Comparison of ENCODE assay signal across 1 cellular context in the genomic region with DNA sequence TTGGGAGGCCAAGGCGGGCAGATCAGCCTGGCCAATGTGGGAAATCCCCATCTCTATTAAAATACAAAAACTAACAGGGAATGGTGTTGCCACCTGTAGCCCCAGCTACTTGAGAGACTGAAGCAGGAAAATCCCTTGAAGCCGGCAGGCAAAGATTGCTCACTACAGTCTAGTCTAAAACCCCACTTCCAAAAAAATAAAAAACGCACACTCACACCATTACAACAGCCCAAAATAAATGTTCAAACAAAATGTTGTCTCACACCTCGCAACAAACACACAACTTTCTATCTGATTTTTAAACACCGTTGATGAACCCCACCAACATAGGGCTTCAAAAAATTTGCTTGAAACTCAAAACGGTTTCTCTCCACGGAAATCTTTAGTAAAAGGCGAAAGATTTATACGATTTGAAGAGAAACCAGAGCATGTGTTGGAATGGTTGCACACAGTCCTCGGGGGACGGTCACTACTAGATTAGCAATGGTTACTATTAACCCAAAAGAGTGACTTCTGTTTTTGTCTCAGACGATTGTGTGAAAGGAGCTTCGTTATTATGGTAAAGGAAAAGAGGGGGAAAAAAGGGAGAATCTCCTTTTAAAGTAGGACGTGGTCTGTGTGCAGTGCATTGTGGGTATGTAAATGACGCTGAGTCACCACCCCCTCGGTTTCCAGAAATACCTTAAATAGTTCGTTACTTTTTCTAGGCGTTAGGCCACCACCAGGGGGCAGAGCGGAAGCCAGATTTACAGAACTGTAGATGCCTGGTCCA.
A peak's percentile ranks its signal among the peaks of the same experiment; 100 is the strongest.
TF ChIP-seq lines count a peak whose summit lies in the region.

TSS of gene RNU5D-1 (minus strand) at position 430 of the 772 bp plus-strand sequence.

TF ChIP-seq in K562, 482 proteins besides CTCF, POLR2A, EP300 and RAD21 (continued from another document and continues in another):
- TF ChIP-seq, protein P1, sequence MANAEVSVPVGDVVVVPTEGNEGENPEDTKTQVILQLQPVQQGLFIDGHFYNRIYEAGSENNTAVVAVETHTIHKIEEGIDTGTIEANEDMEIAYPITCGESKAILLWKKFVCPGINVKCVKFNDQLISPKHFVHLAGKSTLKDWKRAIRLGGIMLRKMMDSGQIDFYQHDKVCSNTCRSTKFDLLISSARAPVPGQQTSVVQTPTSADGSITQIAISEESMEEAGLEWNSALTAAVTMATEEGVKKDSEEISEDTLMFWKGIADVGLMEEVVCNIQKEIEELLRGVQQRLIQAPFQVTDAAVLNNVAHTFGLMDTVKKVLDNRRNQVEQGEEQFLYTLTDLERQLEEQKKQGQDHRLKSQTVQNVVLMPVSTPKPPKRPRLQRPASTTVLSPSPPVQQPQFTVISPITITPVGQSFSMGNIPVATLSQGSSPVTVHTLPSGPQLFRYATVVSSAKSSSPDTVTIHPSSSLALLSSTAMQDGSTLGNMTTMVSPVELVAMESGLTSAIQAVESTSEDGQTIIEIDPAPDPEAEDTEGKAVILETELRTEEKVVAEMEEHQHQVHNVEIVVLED (CRISPR knock-in tag; IDR thresholded peaks at IDR 0.05): peak; percentile 69
- no peak for TF ChIP-seq ZNF217 (CRISPR knock-in tag; IDR thresholded peaks at IDR 0.05)
- peak; percentile 47 to 79; a peak in 3 of 4 replicates for TF ChIP-seq HDAC1 (IDR thresholded peaks at IDR 0.05)
- TF ChIP-seq FOXA3 (CRISPR knock-in tag; conservative IDR thresholded peaks at IDR 0.05 in 1 of 2, IDR thresholded peaks at IDR 0.05 in 1 of 2): peak; percentile 77 to 80; a peak in 2 of 4 replicates
- peak; percentile 58; the same call in 1 of the 2 replicates for TF ChIP-seq NFE2L1 (tag; IDR thresholded peaks at IDR 0.05; ENCODE audit: borderline replicate concordance, low read depth)
- TF ChIP-seq RBM34 (IDR thresholded peaks at IDR 0.05; ENCODE audit: borderline replicate concordance, insufficient read depth, low read length): no peak
- peak; percentile 91 for TF ChIP-seq ELF2 (CRISPR knock-in tag; IDR thresholded peaks at IDR 0.05)
- no peak for TF ChIP-seq BRCA1 (IDR thresholded peaks at IDR 0.05)
- no peak for TF ChIP-seq BRCA1 (CRISPR knock-in tag; IDR thresholded peaks at IDR 0.05)
- TF ChIP-seq TBP (optimal IDR thresholded peaks at IDR 0.05; ENCODE audit: low read depth, low read length): no peak
- peak; percentile 31; the same call in 1 of the 2 replicates for TF ChIP-seq DIDO1 (tag; IDR thresholded peaks at IDR 0.05; ENCODE audit: low read depth)
- TF ChIP-seq, protein P2, sequence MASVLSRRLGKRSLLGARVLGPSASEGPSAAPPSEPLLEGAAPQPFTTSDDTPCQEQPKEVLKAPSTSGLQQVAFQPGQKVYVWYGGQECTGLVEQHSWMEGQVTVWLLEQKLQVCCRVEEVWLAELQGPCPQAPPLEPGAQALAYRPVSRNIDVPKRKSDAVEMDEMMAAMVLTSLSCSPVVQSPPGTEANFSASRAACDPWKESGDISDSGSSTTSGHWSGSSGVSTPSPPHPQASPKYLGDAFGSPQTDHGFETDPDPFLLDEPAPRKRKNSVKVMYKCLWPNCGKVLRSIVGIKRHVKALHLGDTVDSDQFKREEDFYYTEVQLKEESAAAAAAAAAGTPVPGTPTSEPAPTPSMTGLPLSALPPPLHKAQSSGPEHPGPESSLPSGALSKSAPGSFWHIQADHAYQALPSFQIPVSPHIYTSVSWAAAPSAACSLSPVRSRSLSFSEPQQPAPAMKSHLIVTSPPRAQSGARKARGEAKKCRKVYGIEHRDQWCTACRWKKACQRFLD (CRISPR knock-in tag; IDR thresholded peaks at IDR 0.05): peak; percentile 75
- no peak for TF ChIP-seq BDP1 (IDR thresholded peaks at IDR 0.05; ENCODE audit: insufficient read depth, insufficient read length)
- peak; percentile 98 for TF ChIP-seq MTA3 (IDR thresholded peaks at IDR 0.05; ENCODE audit: borderline replicate concordance)
- peak; percentile 96 for TF ChIP-seq HOXB6 (CRISPR knock-in tag; IDR thresholded peaks at IDR 0.05; ENCODE audit: borderline replicate concordance)
- TF ChIP-seq, protein P3, sequence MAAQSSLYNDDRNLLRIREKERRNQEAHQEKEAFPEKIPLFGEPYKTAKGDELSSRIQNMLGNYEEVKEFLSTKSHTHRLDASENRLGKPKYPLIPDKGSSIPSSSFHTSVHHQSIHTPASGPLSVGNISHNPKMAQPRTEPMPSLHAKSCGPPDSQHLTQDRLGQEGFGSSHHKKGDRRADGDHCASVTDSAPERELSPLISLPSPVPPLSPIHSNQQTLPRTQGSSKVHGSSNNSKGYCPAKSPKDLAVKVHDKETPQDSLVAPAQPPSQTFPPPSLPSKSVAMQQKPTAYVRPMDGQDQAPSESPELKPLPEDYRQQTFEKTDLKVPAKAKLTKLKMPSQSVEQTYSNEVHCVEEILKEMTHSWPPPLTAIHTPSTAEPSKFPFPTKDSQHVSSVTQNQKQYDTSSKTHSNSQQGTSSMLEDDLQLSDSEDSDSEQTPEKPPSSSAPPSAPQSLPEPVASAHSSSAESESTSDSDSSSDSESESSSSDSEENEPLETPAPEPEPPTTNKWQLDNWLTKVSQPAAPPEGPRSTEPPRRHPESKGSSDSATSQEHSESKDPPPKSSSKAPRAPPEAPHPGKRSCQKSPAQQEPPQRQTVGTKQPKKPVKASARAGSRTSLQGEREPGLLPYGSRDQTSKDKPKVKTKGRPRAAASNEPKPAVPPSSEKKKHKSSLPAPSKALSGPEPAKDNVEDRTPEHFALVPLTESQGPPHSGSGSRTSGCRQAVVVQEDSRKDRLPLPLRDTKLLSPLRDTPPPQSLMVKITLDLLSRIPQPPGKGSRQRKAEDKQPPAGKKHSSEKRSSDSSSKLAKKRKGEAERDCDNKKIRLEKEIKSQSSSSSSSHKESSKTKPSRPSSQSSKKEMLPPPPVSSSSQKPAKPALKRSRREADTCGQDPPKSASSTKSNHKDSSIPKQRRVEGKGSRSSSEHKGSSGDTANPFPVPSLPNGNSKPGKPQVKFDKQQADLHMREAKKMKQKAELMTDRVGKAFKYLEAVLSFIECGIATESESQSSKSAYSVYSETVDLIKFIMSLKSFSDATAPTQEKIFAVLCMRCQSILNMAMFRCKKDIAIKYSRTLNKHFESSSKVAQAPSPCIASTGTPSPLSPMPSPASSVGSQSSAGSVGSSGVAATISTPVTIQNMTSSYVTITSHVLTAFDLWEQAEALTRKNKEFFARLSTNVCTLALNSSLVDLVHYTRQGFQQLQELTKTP (IDR thresholded peaks at IDR 0.05; ENCODE audit: low read depth in 1 of 2, partially characterized antibody in 2 of 2): peak; percentile 91 to 98
- peak; percentile 92 for TF ChIP-seq MBD2 (IDR thresholded peaks at IDR 0.05; ENCODE audit: borderline replicate concordance, low read depth)
- TF ChIP-seq, protein P4, sequence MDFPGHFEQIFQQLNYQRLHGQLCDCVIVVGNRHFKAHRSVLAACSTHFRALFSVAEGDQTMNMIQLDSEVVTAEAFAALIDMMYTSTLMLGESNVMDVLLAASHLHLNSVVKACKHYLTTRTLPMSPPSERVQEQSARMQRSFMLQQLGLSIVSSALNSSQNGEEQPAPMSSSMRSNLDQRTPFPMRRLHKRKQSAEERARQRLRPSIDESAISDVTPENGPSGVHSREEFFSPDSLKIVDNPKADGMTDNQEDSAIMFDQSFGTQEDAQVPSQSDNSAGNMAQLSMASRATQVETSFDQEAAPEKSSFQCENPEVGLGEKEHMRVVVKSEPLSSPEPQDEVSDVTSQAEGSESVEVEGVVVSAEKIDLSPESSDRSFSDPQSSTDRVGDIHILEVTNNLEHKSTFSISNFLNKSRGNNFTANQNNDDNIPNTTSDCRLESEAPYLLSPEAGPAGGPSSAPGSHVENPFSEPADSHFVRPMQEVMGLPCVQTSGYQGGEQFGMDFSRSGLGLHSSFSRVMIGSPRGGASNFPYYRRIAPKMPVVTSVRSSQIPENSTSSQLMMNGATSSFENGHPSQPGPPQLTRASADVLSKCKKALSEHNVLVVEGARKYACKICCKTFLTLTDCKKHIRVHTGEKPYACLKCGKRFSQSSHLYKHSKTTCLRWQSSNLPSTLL (IDR thresholded peaks at IDR 0.05): 0 out of 2 replicates have a peak, but pooled peaks have one; percentile 43
- peak; percentile 75 for TF ChIP-seq SOX6 (IDR thresholded peaks at IDR 0.05)
- peak; percentile 24 for TF ChIP-seq CBFA2T2 (conservative IDR thresholded peaks at IDR 0.05)
- peak; percentile 80 for TF ChIP-seq BACH1 (tag; IDR thresholded peaks at IDR 0.05)
- no peak for TF ChIP-seq NFYB (IDR thresholded peaks at IDR 0.05; ENCODE audit: extremely low read depth, insufficient read length)
- TF ChIP-seq XRCC5 (IDR thresholded peaks at IDR 0.05; ENCODE audit: low read depth, low read length): peak; percentile 74
- peak; percentile 94 for TF ChIP-seq GATAD2B (IDR thresholded peaks at IDR 0.05; ENCODE audit: borderline replicate concordance)
- TF ChIP-seq ZNF197 (CRISPR knock-in tag; IDR thresholded peaks at IDR 0.05; ENCODE audit: low read depth): no peak; the same call in 1 of the 2 replicates
- TF ChIP-seq ELF1 (tag; IDR thresholded peaks at IDR 0.05): peak; percentile 50; the same call in 1 of the 2 replicates
- peak; percentile 58 for TF ChIP-seq TEAD2 (tag; IDR thresholded peaks at IDR 0.05)
- TF ChIP-seq KLF1 (tag; IDR thresholded peaks at IDR 0.05): 0 out of 2 replicates have a peak, but pooled peaks have one; percentile 56
- peak; percentile 95 for TF ChIP-seq NFXL1 (CRISPR knock-in tag; IDR thresholded peaks at IDR 0.05)
- no peak; the same call in 1 of the 2 replicates for TF ChIP-seq NR3C1 (CRISPR knock-in tag; IDR thresholded peaks at IDR 0.05)
- no peak for TF ChIP-seq ZNF12 (CRISPR knock-in tag; IDR thresholded peaks at IDR 0.05)
- no peak for TF ChIP-seq ZFP36 (IDR thresholded peaks at IDR 0.05; ENCODE audit: low read depth, low read length, partially characterized antibody)
- peak; percentile 99 for TF ChIP-seq NBN (IDR thresholded peaks at IDR 0.05; ENCODE audit: low read depth)
- TF ChIP-seq ZNF584 (CRISPR knock-in tag; IDR thresholded peaks at IDR 0.05; ENCODE audit: low read depth): peak; percentile 91
- TF ChIP-seq MYNN (IDR thresholded peaks at IDR 0.05): peak; percentile 82
- TF ChIP-seq MYNN (CRISPR knock-in tag; IDR thresholded peaks at IDR 0.05): no peak
- no peak for TF ChIP-seq DNMT1 (IDR thresholded peaks at IDR 0.05)
- peak; percentile 83 to 92; a peak in 3 of 4 replicates for TF ChIP-seq NONO (IDR thresholded peaks at IDR 0.05; ENCODE audit: low read depth in 2 of 2, low read length in 1 of 2)
- TF ChIP-seq NUFIP1 (IDR thresholded peaks at IDR 0.05; ENCODE audit: partially characterized antibody): peak; percentile 98
- peak; percentile 39 for TF ChIP-seq HNRNPLL (IDR thresholded peaks at IDR 0.05; ENCODE audit: low read depth, low read length, poor library complexity, severe bottlenecking)
- TF ChIP-seq SP1 (CRISPR knock-in tag; IDR thresholded peaks at IDR 0.05): peak; percentile 92
- TF ChIP-seq KLF13 (tag; IDR thresholded peaks at IDR 0.05; ENCODE audit: borderline replicate concordance, low read depth): peak; percentile 63; the same call in 1 of the 2 replicates
- peak; percentile 89; the same call in 1 of the 2 replicates for TF ChIP-seq TCF7 (IDR thresholded peaks at IDR 0.05; ENCODE audit: borderline replicate concordance)
- TF ChIP-seq ZMIZ1 (IDR thresholded peaks at IDR 0.05; ENCODE audit: low read depth in 2 of 2, low read length in 2 of 2): peak; percentile 34 to 100; a peak in 2 of 4 replicates
- TF ChIP-seq, protein P5, sequence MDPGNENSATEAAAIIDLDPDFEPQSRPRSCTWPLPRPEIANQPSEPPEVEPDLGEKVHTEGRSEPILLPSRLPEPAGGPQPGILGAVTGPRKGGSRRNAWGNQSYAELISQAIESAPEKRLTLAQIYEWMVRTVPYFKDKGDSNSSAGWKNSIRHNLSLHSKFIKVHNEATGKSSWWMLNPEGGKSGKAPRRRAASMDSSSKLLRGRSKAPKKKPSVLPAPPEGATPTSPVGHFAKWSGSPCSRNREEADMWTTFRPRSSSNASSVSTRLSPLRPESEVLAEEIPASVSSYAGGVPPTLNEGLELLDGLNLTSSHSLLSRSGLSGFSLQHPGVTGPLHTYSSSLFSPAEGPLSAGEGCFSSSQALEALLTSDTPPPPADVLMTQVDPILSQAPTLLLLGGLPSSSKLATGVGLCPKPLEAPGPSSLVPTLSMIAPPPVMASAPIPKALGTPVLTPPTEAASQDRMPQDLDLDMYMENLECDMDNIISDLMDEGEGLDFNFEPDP (CRISPR knock-in tag; IDR thresholded peaks at IDR 0.05): peak; percentile 97
- TF ChIP-seq RNF219 (CRISPR knock-in tag; IDR thresholded peaks at IDR 0.05): peak; percentile 94
- peak; percentile 93 for TF ChIP-seq KHSRP (IDR thresholded peaks at IDR 0.05)
- TF ChIP-seq NCOA4 (IDR thresholded peaks at IDR 0.05; ENCODE audit: partially characterized antibody): peak; percentile 97
- TF ChIP-seq MXI1 (IDR thresholded peaks at IDR 0.05; ENCODE audit: low read depth, low read length): peak; percentile 72; the same call in 1 of the 2 replicates
- peak; percentile 90 to 96 for TF ChIP-seq TBL1XR1 (IDR thresholded peaks at IDR 0.05; ENCODE audit: low read length in 2 of 2)
